Comparison of ENCODE assay signal across 1 cellular context in the genomic region with DNA sequence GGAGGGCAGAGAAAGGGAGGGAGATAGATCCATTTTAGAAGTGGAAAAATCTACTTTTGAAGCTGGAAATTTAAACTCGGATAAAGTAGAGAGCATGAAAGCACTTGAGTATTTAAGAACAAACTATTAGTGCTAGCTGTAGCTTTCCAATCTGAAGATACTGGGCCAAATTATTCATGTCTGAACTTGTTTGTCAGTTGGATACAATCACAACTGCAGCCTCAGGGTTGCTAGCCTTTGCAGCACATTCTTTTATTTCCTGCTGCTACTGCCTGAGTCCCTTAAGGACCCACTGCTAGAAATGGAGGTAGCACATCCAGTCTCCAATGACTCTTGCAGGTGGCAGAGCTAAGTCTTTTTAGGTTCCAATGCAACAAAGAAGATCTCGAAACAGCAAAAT.
TF ChIP-seq lines count a peak whose summit lies in the region.

No MANE protein-coding gene starts in this region.

TF ChIP-seq in HepG2, 621 proteins besides CTCF, POLR2A, EP300 and RAD21 (continued from another document):
- TF ChIP-seq TFDP2 (CRISPR knock-in tag; IDR thresholded peaks at IDR 0.05) (no peak), TCF12 (IDR thresholded peaks at IDR 0.05) (no peak), TCF12 (CRISPR knock-in tag; IDR thresholded peaks at IDR 0.05) (no peak), FOXK1 (CRISPR knock-in tag; IDR thresholded peaks at IDR 0.05; ENCODE audit: borderline replicate concordance, low read depth) (no peak), CCDC6 (CRISPR knock-in tag; IDR thresholded peaks at IDR 0.05) (no peak), ZNF337 (CRISPR knock-in tag; IDR thresholded peaks at IDR 0.05; ENCODE audit: borderline replicate concordance, low read depth) (no peak), ZNF513 (CRISPR knock-in tag; conservative IDR thresholded peaks at IDR 0.05) (no peak), ATRX (CRISPR knock-in tag; IDR thresholded peaks at IDR 0.05; ENCODE audit: borderline replicate concordance) (no peak), ZNF432 (CRISPR knock-in tag; IDR thresholded peaks at IDR 0.05; ENCODE audit: borderline replicate concordance) (no peak), NFRKB (IDR thresholded peaks at IDR 0.05) (no peak)
- TF ChIP-seq, protein P1, sequence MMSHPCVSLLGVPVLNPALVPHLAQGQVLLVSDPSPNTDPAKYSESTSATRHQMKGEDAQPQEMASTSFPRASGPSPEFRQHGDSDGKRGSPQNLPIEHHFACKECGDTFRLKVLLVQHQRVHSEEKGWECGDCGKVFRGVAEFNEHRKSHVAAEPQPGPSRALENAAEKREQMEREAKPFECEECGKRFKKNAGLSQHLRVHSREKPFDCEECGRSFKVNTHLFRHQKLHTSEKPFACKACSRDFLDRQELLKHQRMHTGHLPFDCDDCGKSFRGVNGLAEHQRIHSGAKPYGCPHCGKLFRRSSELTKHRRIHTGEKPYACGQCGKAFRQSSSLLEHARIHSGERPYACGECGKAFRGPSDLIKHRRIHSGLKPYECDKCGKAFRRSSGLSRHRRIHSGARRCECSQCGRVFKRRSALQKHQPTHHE (CRISPR knock-in tag; IDR thresholded peaks at IDR 0.05; ENCODE audit: borderline replicate concordance) = no peak
